ENCODE assay signal across 15 cellular contexts in genomic region chr16:80174416-80174815, GRCh38.
DNase-seq lines count a peak whose midpoint lies in the region; ATAC-seq, FAIRE-seq and TF ChIP-seq lines count a peak whose summit lies in the region.
"Had no signal": no experiment of that assay in that cellular context is flagged by ENCODE, and none has a peak within 500 bp of the region (broad histone marks: within the 10 kb centered on the region; RNA-seq: fewer than 3 reads in every experiment).

No MANE protein-coding gene starts in this region.

- no peak; a peak in 1 of 5 replicates for TF ChIP-seq EP300 in A549 (IDR thresholded peaks at IDR 0.05)

- H3K79me2 ChIP-seq in hepatocyte: no peaks in the 10 kb centered on the region

- POLR2A ChIA-PET in A549 (lab: Yijun Ruan, JAX): interaction anchor here (0.6 kb wide), 1 partner anchor 176 kb away, joined by 3 read pairs; no protein-coding TSS in a partner anchor

- peak in 1 of 2 experiments; percentile 53 for DNase-seq in A549 (ENCODE audit: low read depth in 1 of 2, low spot score in 1 of 2)
- DNase-seq in H54 (ENCODE audit: insufficient read length, low spot score): peak; percentile 12
- DNase-seq in astrocyte of the hippocampus (ENCODE audit: low read depth, low spot score): peak; percentile 80
- peak; percentile 15 for DNase-seq in hepatocyte (ENCODE audit: low spot score)
- no peak for DNase-seq in stimulated activated CD4-positive, alpha-beta T cell treated with anti-CD3 and anti-CD28 coated beads, Interleukin-4, amount 100 ng/mL, for 24 hours
- DNase-seq in activated naive CD4-positive, alpha-beta T cell treated with Interleukin-2 at 50 U/mL for 16 hours: no peak
- no peak for DNase-seq in WERI-Rb-1
- DNase-seq: activated T-cell treated with anti-CD3 and anti-CD28 coated beads, Interleukin-2, amount 50 U/mL, for 4 hours; BE2C; caudate nucleus; stimulated activated CD4-positive, alpha-beta T cell treated with anti-CD3 and anti-CD28 coated beads, Interleukin-12 subunit alpha, Interleukin-12 subunit beta, amount 100 ng/mL, for 4 hours; upper lobe of right lung had no signal

- FAIRE-seq in A549 (lab: Jason Lieb, UNC) (no peak), H54 (lab: Jason Lieb, UNC) (no peak)

- H3K4me2 ChIP-seq in A549 (peak overlapping the region; percentile 43), hepatocyte (no peak overlapping the region)
- H3K4me2 ChIP-seq: neural progenitor cell had no signal

- ATAC-seq in A549 (peak; percentile 65 to 70), HG02759 (IDR thresholded peaks at IDR 0.05; ENCODE audit: unreplicated experiment) (no peak)
- ATAC-seq: activated T-cell treated with anti-CD3 and anti-CD28 coated beads, Interleukin-2, amount 50 U/mL, for 4 hours; upper lobe of right lung had no signal

- H4K20me1 ChIP-seq in hepatocyte (ENCODE audit: insufficient read depth, poor library complexity, severe bottlenecking): no peaks in the 10 kb centered on the region

- H3K36me3 ChIP-seq in hepatocyte (replicated peaks; ENCODE audit: insufficient read depth, low read depth): no peaks in the 10 kb centered on the region
- H3K36me3 ChIP-seq in WERI-Rb-1: no peaks in the 10 kb centered on the region
- H3K36me3 ChIP-seq: BE2C, esophagus muscularis mucosa, neural progenitor cell, upper lobe of right lung had no signal

- no peak overlapping the region for H2AFZ ChIP-seq in hepatocyte
- H2AFZ ChIP-seq: neural progenitor cell had no signal

- TF ChIP-seq POLR2A in A549 (IDR thresholded peaks at IDR 0.05; ENCODE audit: low read length): no peak
- TF ChIP-seq POLR2A in H54 (IDR thresholded peaks at IDR 0.05; ENCODE audit: low read depth, low read length): no peak

- H3K27ac ChIP-seq in A549 (peak overlapping the region; percentile 66 to 75), hepatocyte (peak overlapping the region; percentile 52), WERI-Rb-1 (no peak overlapping the region)
- H3K27ac ChIP-seq: esophagus muscularis mucosa, neural progenitor cell, upper lobe of right lung had no signal

- H3K27me3 ChIP-seq in hepatocyte: no peaks in the 10 kb centered on the region
- H3K27me3 ChIP-seq in WERI-Rb-1 (ENCODE audit: insufficient read depth, low read depth, severe bottlenecking): no peaks in the 10 kb centered on the region
- H3K27me3 ChIP-seq: BE2C, esophagus muscularis mucosa, neural progenitor cell, upper lobe of right lung had no signal

- TF ChIP-seq CTCF in A549 (IDR thresholded peaks at IDR 0.05): no peak
- TF ChIP-seq CTCF in hepatocyte (IDR thresholded peaks at IDR 0.05; ENCODE audit: poor library complexity): no peak
- TF ChIP-seq CTCF in WERI-Rb-1 (IDR thresholded peaks at IDR 0.05; ENCODE audit: low read depth, low read length): no peak

- H3K9me2 ChIP-seq in hepatocyte (replicated peaks; ENCODE audit: insufficient read depth): no peaks in the 10 kb centered on the region

- 33% methylated on average over 2 of the region's 2 CpGs for WGBS in A549 (ENCODE audit: missing lambda C conversion rate)
- WGBS in hepatocyte (ENCODE audit: low lambda C conversion rate, missing lambda C conversion rate): 77% methylated on average over 2 of the region's 2 CpGs

- H3K9me3 ChIP-seq in A549: no peaks in the 10 kb centered on the region
- H3K9me3 ChIP-seq in hepatocyte (ENCODE audit: low read depth): no peaks in the 10 kb centered on the region
- no peaks in the 10 kb centered on the region for H3K9me3 ChIP-seq in WERI-Rb-1 (ENCODE audit: severe bottlenecking)
- H3K9me3 ChIP-seq: BE2C, esophagus muscularis mucosa, upper lobe of right lung had no signal

- H3K4me3 ChIP-seq in A549 (no peak overlapping the region), hepatocyte (no peak overlapping the region), WERI-Rb-1 (ENCODE audit: low read depth, low read length) (no peak overlapping the region)
- H3K4me3 ChIP-seq: esophagus muscularis mucosa, neural progenitor cell, upper lobe of right lung had no signal

- peaks cover 38% of the 10 kb centered on the region for H3K4me1 ChIP-seq in A549
- peaks cover 6% of the 10 kb centered on the region for H3K4me1 ChIP-seq in hepatocyte (ENCODE audit: insufficient read depth)
- H3K4me1 ChIP-seq: BE2C, esophagus muscularis mucosa, neural progenitor cell, upper lobe of right lung had no signal

- TF ChIP-seq RAD21 in A549 (conservative IDR thresholded peaks at IDR 0.05 in 1 of 2, IDR thresholded peaks at IDR 0.05 in 1 of 2): peak in 1 of 2 experiments; percentile 12; a peak in 2 of 5 replicates

- CTCF ChIA-PET in A549 (lab: Yijun Ruan, JAX): interaction anchor here (1.2 to 1.3 kb wide), 2 partner anchors 17 to 195 kb away, joined by 3 to 5 read pairs; no protein-coding TSS in a partner anchor

TF ChIP-seq in A549, 52 proteins besides CTCF, POLR2A, EP300 and RAD21:
- TF ChIP-seq FOSL2 (IDR thresholded peaks at IDR 0.05) (peak; percentile 64), FOSL2 (CRISPR knock-in tag; IDR thresholded peaks at IDR 0.05) (peak; percentile 77), BHLHE40 (IDR thresholded peaks at IDR 0.05; ENCODE audit: low read depth, low read length) (no peak), HES2 (IDR thresholded peaks at IDR 0.05) (peak; percentile 78; the same call in 1 of the 2 replicates), EHF (CRISPR knock-in tag; IDR thresholded peaks at IDR 0.05) (no peak), GATA3 (IDR thresholded peaks at IDR 0.05; ENCODE audit: borderline replicate concordance) (peak; percentile 76; the same call in 1 of the 2 replicates), MAFK (IDR thresholded peaks at IDR 0.05; ENCODE audit: partially characterized antibody) (peak; percentile 81), CEBPB (IDR thresholded peaks at IDR 0.05) (peak; percentile 83 to 94), JUNB (IDR thresholded peaks at IDR 0.05) (peak; percentile 82), TFCP2L1 (CRISPR knock-in tag; IDR thresholded peaks at IDR 0.05) (no peak), JUN (IDR thresholded peaks at IDR 0.05) (peak; percentile 42 to 48; a peak in 2 of 5 replicates)
- TF ChIP-seq, protein P1, sequence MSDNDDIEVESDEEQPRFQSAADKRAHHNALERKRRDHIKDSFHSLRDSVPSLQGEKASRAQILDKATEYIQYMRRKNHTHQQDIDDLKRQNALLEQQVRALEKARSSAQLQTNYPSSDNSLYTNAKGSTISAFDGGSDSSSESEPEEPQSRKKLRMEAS (IDR thresholded peaks at IDR 0.05): peak; percentile 26; the same call in 1 of the 2 replicates

Comparison
In these comparisons a context has a peak if more than half of its experiments do, and no peak if none do; other contexts are left out.
1. DNase-seq: peak in H54 (single experiment), astrocyte of the hippocampus (single experiment) and hepatocyte (single experiment); none in stimulated activated CD4-positive, alpha-beta T cell treated with anti-CD3 and anti-CD28 coated beads, Interleukin-4, amount 100 ng/mL, for 24 hours (single experiment), activated naive CD4-positive, alpha-beta T cell treated with Interleukin-2 at 50 U/mL for 16 hours (single experiment) and WERI-Rb-1 (single experiment).